ENCODE assay signal across 1 cellular context in genomic region chr9:98185021-98185567, GRCh38.
TF ChIP-seq lines count a peak whose summit lies in the region.

No MANE protein-coding gene starts in this region.

TF ChIP-seq in HEK293T, 16 proteins besides CTCF, POLR2A, EP300 and RAD21 (continued from another document):
- TF ChIP-seq L3MBTL2 (conservative IDR thresholded peaks at IDR 0.05): no peak
- no peak for TF ChIP-seq ARNT (IDR thresholded peaks at IDR 0.05)
- TF ChIP-seq CTBP1 (IDR thresholded peaks at IDR 0.05; ENCODE audit: borderline replicate concordance): no peak
- TF ChIP-seq HDGF (IDR thresholded peaks at IDR 0.05; ENCODE audit: borderline replicate concordance): no peak
- TF ChIP-seq FOXM1 (IDR thresholded peaks at IDR 0.05; ENCODE audit: borderline replicate concordance): no peak
- no peak for TF ChIP-seq TARDBP (IDR thresholded peaks at IDR 0.05)
